15 cellular contexts compared by ENCODE assay signal in genomic region chr1:18385239-18385790, GRCh38.
DNase-seq lines count a peak whose midpoint lies in the region; ATAC-seq, FAIRE-seq and TF ChIP-seq lines count a peak whose summit lies in the region.
"Had no signal": no experiment of that assay in that cellular context is flagged by ENCODE, and none has a peak within 500 bp of the region (broad histone marks: within the 10 kb centered on the region; RNA-seq: fewer than 3 reads in every experiment).

No MANE protein-coding gene starts in this region.

- H3K4me3 ChIP-seq in kidney (ENCODE audit: low read length in 2 of 2): no peak overlapping the region
- H3K4me3 ChIP-seq in breast epithelium: no peak overlapping the region

- H3K4me1 Mint-ChIP-seq in activated CD4-positive, alpha-beta T cell treated with anti-CD3 and anti-CD28 coated beads for 36 hours: no peaks in the 10 kb centered on the region
- H3K4me1 Mint-ChIP-seq in activated CD4-positive, alpha-beta T cell treated with anti-CD3 and anti-CD28 coated beads, Interleukin-2, amount 10 ng/mL, durations not matched to agents 7 days and 5 days: no peaks in the 10 kb centered on the region
- peaks cover 49% of the 10 kb centered on the region for H3K4me1 Mint-ChIP-seq in brain

- ATAC-seq in activated CD4-positive, alpha-beta T cell treated with anti-CD3 and anti-CD28 coated beads for 36 hours: peak; percentile 23
- no peak for ATAC-seq in esophagus mucosa
- ATAC-seq: foreskin keratinocyte had no signal

- H3K27ac ChIP-seq in kidney (ENCODE audit: low read depth in 2 of 2, low read length in 2 of 2) (no peak overlapping the region), breast epithelium (no peak overlapping the region)
- H3K27ac ChIP-seq: foreskin keratinocyte had no signal

- H3K36me3 ChIP-seq in kidney (ENCODE audit: control insufficient read depth in 1 of 2, insufficient read depth in 2 of 2, low read length in 2 of 2) (no peaks in the 10 kb centered on the region), breast epithelium (no peaks in the 10 kb centered on the region)

- CTCF ChIA-PET in activated CD4-positive, alpha-beta T cell treated with anti-CD3 and anti-CD28 coated beads for 36 hours (lab: Charles Lee): interaction anchor here (0.7 kb wide), 1 partner anchor 12 kb away, joined by 3 read pairs; no protein-coding TSS in a partner anchor
- CTCF ChIA-PET in activated CD4-positive, alpha-beta T cell treated with anti-CD3 and anti-CD28 coated beads, Interleukin-2, amount 10 ng/mL, durations not matched to agents 7 days and 5 days (lab: Charles Lee): no interaction called here

- H3K9me3 ChIP-seq in kidney (ENCODE audit: control insufficient read depth in 1 of 2, low read length in 2 of 2) (no peaks in the 10 kb centered on the region), breast epithelium (peaks cover 0 to 1% of the 10 kb centered on the region in 2 donors)

- peaks cover 0 to 3% of the 10 kb centered on the region in 2 donors for H3K27me3 ChIP-seq in breast epithelium
- H3K27me3 ChIP-seq: foreskin keratinocyte had no signal

- peak; percentile 9 for DNase-seq in activated CD4-positive, alpha-beta T cell treated with anti-CD3 and anti-CD28 coated beads for 36 hours
- DNase-seq in activated CD4-positive, alpha-beta T cell treated with anti-CD3 and anti-CD28 coated beads, Interleukin-2, amount 10 ng/mL, durations not matched to agents 7 days and 5 days: no peak
- DNase-seq in kidney: peak; percentile 90
- peak; percentile 19 for DNase-seq in superior temporal gyrus (ENCODE audit: extremely low spot score)
- DNase-seq in breast epithelium (ENCODE audit: low spot score in 2 of 2): no peak
- DNase-seq in NCI-H1092 (lab: John Stamatoyannopoulos, UW): no peak
- DNase-seq: amniotic stem cell; foreskin keratinocyte; NCI-H1092 treated with DMSO at 0.1 percent for 48 hours; NCI-H510A; SHP77 treated with DMSO at 0.1 percent for 48 hours; stimulated activated CD4-positive, alpha-beta T cell treated with anti-CD3 and anti-CD28 coated beads, Interleukin-15, amount 100 ng/mL, for 24 hours had no signal

- H3K9ac ChIP-seq in kidney (ENCODE audit: low read length in 2 of 2): no peak overlapping the region

- no peaks in the 10 kb centered on the region for H3K4me1 ChIP-seq in kidney (ENCODE audit: control insufficient read depth in 1 of 2, insufficient read depth in 1 of 2, low read depth in 1 of 2, low read length in 2 of 2)
- no peaks in the 10 kb centered on the region for H3K4me1 ChIP-seq in breast epithelium
- H3K4me1 ChIP-seq: foreskin keratinocyte had no signal

- no peaks in the 10 kb centered on the region for H3K36me3 Mint-ChIP-seq in activated CD4-positive, alpha-beta T cell treated with anti-CD3 and anti-CD28 coated beads for 36 hours (ENCODE audit: low read depth)
- H3K36me3 Mint-ChIP-seq in activated CD4-positive, alpha-beta T cell treated with anti-CD3 and anti-CD28 coated beads, Interleukin-2, amount 10 ng/mL, durations not matched to agents 7 days and 5 days (ENCODE audit: low read depth): no peaks in the 10 kb centered on the region
- H3K36me3 Mint-ChIP-seq in brain: no peaks in the 10 kb centered on the region

- FAIRE-seq in kidney (lab: Jason Lieb, UNC): no peak
- FAIRE-seq: A204.1 had no signal

- intact Hi-C loops in activated CD4-positive, alpha-beta T cell treated with anti-CD3 and anti-CD28 coated beads for 36 hours (cut with DNase I, micrococcal nuclease): no loop called here
- intact Hi-C loops in kidney (cut with DNase I): no loop called here
- intact Hi-C loops in breast epithelium (cut with DNase I; ENCODE audit: low total_unique reads): no loop called here

- H3K27me3 Mint-ChIP-seq in activated CD4-positive, alpha-beta T cell treated with anti-CD3 and anti-CD28 coated beads for 36 hours: peaks cover 25% of the 10 kb centered on the region
- H3K27me3 Mint-ChIP-seq in activated CD4-positive, alpha-beta T cell treated with anti-CD3 and anti-CD28 coated beads, Interleukin-2, amount 10 ng/mL, durations not matched to agents 7 days and 5 days: peaks cover 17% of the 10 kb centered on the region
- H3K27me3 Mint-ChIP-seq in brain: peaks cover 16% of the 10 kb centered on the region

- TF ChIP-seq CTCF in brain (conservative IDR thresholded peaks at IDR 0.05): no peak
- no peak for TF ChIP-seq CTCF in kidney (IDR thresholded peaks at IDR 0.05; ENCODE audit: borderline replicate concordance, extremely low read depth, insufficient read depth)
- no peak for TF ChIP-seq CTCF in breast epithelium (IDR thresholded peaks at IDR 0.05)

- H3K9me3 Mint-ChIP-seq in activated CD4-positive, alpha-beta T cell treated with anti-CD3 and anti-CD28 coated beads for 36 hours (ENCODE audit: low read depth): no peaks in the 10 kb centered on the region
- H3K9me3 Mint-ChIP-seq in activated CD4-positive, alpha-beta T cell treated with anti-CD3 and anti-CD28 coated beads, Interleukin-2, amount 10 ng/mL, durations not matched to agents 7 days and 5 days: no peaks in the 10 kb centered on the region
- H3K9me3 Mint-ChIP-seq in brain: peaks cover 1 to 12% (median 10%) of the 10 kb centered on the region in 5 experiments

- no peak for TF ChIP-seq POLR2A in breast epithelium (IDR thresholded peaks at IDR 0.05)

- POLR2A ChIA-PET in activated CD4-positive, alpha-beta T cell treated with anti-CD3 and anti-CD28 coated beads for 36 hours (lab: Charles Lee): no interaction called here
- POLR2A ChIA-PET in activated CD4-positive, alpha-beta T cell treated with anti-CD3 and anti-CD28 coated beads, Interleukin-2, amount 10 ng/mL, durations not matched to agents 7 days and 5 days (lab: Charles Lee): no interaction called here

- H3K27ac Mint-ChIP-seq in activated CD4-positive, alpha-beta T cell treated with anti-CD3 and anti-CD28 coated beads for 36 hours: no peak overlapping the region
- H3K27ac Mint-ChIP-seq in activated CD4-positive, alpha-beta T cell treated with anti-CD3 and anti-CD28 coated beads, Interleukin-2, amount 10 ng/mL, durations not matched to agents 7 days and 5 days: no peak overlapping the region
- peak overlapping the region in 4 of 5 experiments; percentile 4 to 91 (median 65) for H3K27ac Mint-ChIP-seq in brain

- H3K4me3 Mint-ChIP-seq in activated CD4-positive, alpha-beta T cell treated with anti-CD3 and anti-CD28 coated beads for 36 hours: no peak overlapping the region
- H3K4me3 Mint-ChIP-seq in activated CD4-positive, alpha-beta T cell treated with anti-CD3 and anti-CD28 coated beads, Interleukin-2, amount 10 ng/mL, durations not matched to agents 7 days and 5 days: no peak overlapping the region
- H3K4me3 Mint-ChIP-seq in brain: peak overlapping the region in 3 of 5 experiments; percentile 30 to 68 (median 51)

Comparison
In these comparisons a context has a peak if more than half of its experiments do, and no peak if none do; other contexts are left out.
1. DNase-seq: peak in activated CD4-positive, alpha-beta T cell treated with anti-CD3 and anti-CD28 coated beads for 36 hours (single experiment), kidney (single experiment) and superior temporal gyrus (single experiment); none in activated CD4-positive, alpha-beta T cell treated with anti-CD3 and anti-CD28 coated beads, Interleukin-2, amount 10 ng/mL, durations not matched to agents 7 days and 5 days (single experiment), breast epithelium (0 of 2) and NCI-H1092 (single experiment).
2. H3K27ac Mint-ChIP-seq: peak in brain (4 of 5); none in activated CD4-positive, alpha-beta T cell treated with anti-CD3 and anti-CD28 coated beads for 36 hours (single experiment) and activated CD4-positive, alpha-beta T cell treated with anti-CD3 and anti-CD28 coated beads, Interleukin-2, amount 10 ng/mL, durations not matched to agents 7 days and 5 days (single experiment).
3. H3K4me3 Mint-ChIP-seq: peak in brain (3 of 5); none in activated CD4-positive, alpha-beta T cell treated with anti-CD3 and anti-CD28 coated beads for 36 hours (single experiment) and activated CD4-positive, alpha-beta T cell treated with anti-CD3 and anti-CD28 coated beads, Interleukin-2, amount 10 ng/mL, durations not matched to agents 7 days and 5 days (single experiment).